In the genomic region with DNA sequence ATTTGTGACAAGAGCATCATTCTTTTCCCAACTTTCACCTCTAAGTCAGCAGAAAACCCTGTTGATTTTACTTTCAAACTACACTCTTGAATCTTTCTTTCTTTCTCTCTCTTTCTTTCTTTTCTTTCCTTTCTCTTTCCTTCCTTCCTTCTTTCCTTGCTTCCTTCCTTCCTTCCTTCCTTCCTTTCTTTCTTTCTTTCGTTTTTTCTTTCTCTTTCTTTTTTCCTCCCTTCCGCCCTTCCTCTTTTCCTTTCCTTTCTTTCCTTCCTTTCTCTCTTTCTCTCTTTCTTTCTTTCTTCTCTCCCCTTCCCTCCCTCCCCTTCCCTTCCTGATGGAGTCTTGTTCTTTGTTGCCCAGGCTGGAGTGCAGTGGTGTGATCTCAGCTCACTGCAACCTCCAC, we compare ENCODE assay signal across 21 cellular contexts.
A peak's percentile ranks its signal among the peaks of the same experiment; 100 is the strongest.
DNase-seq lines count a peak whose midpoint lies in the region; ATAC-seq, FAIRE-seq and TF ChIP-seq lines count a peak whose summit lies in the region.
"Had no signal": no experiment of that assay in that cellular context is flagged by ENCODE, and none has a peak within 500 bp of the region (broad histone marks: within the 10 kb centered on the region; RNA-seq: fewer than 3 reads in every experiment).

No MANE protein-coding gene starts in this region.

- no peak overlapping the region for H2AFZ ChIP-seq in HepG2 (ENCODE audit: low read length)

- H3K27me3 Mint-ChIP-seq in WTC11 (ENCODE audit: low read depth): no peaks in the 10 kb centered on the region; the same call in 1 of the 2 replicates
- H3K27me3 Mint-ChIP-seq: B cell had no signal

- H3K4me3 Mint-ChIP-seq in WTC11: no peak overlapping the region
- H3K4me3 Mint-ChIP-seq: B cell; CD4-positive, alpha-beta T cell; CD8-positive, alpha-beta T cell had no signal

- H3K9ac ChIP-seq in HepG2 (ENCODE audit: insufficient read depth, low read depth, low read length): no peak overlapping the region
- H3K9ac ChIP-seq: BLaER1 treated with 17β-estradiol and CSF1 and Interleukin-3, amounts not matched to agents 10 nM and 100 nM had no signal

- no peak for FAIRE-seq in HepG2 (lab: Jason Lieb, UNC)
- FAIRE-seq: A549, D721Med, G401.6, GM12891, GM19239 had no signal

- H3K9me3 ChIP-seq in HepG2 (ENCODE audit: low read length) (no peaks in the 10 kb centered on the region), right lobe of liver (no peaks in the 10 kb centered on the region)
- H3K9me3 ChIP-seq: A549; BLaER1 treated with 17β-estradiol and CSF1 and Interleukin-3, amounts not matched to agents 10 nM and 100 nM; Caco-2 had no signal

- intact Hi-C loops in HepG2 (cut with micrococcal nuclease; ENCODE audit: unreplicated experiment) (no loop called here), right lobe of liver (cut with DNase I) (no loop called here)

- H3K27ac ChIP-seq in HepG2 (ENCODE audit: extremely low read length, insufficient read depth, low read length): no peak overlapping the region
- H3K27ac ChIP-seq in right lobe of liver: no peak overlapping the region
- H3K27ac ChIP-seq: 22Rv1; A549; BLaER1 treated with 17β-estradiol and CSF1 and Interleukin-3, amounts not matched to agents 10 nM and 100 nM; C4-2B had no signal

- WGBS in HepG2 (ENCODE audit: low lambda C conversion rate): 27% methylated on average over 2 of the region's 2 CpGs
- WGBS in right lobe of liver (ENCODE audit: insufficient coverage, low coverage, low lambda C conversion rate, missing lambda C conversion rate): 60% methylated on average over 2 of the region's 2 CpGs

- H3K4me2 ChIP-seq in HepG2 (ENCODE audit: low read depth, low read length): no peak overlapping the region
- H3K4me2 ChIP-seq: A549; BLaER1 treated with 17β-estradiol and CSF1 and Interleukin-3, amounts not matched to agents 10 nM and 100 nM had no signal

- no peak overlapping the region for H3K27ac Mint-ChIP-seq in WTC11
- H3K27ac Mint-ChIP-seq: B cell; CD4-positive, alpha-beta T cell; CD8-positive, alpha-beta T cell had no signal

- no TSS peak for BruUV-seq in HepG2 (replicated peaks; lab: Mats Ljungman, UMichigan)

- no peaks in the 10 kb centered on the region for H3K36me3 Mint-ChIP-seq in WTC11
- H3K36me3 Mint-ChIP-seq: CD8-positive, alpha-beta T cell had no signal

- H3K9me3 Mint-ChIP-seq in WTC11: no peaks in the 10 kb centered on the region
- H3K9me3 Mint-ChIP-seq: CD8-positive, alpha-beta T cell had no signal

- no peaks in the 10 kb centered on the region for H3K27me3 ChIP-seq in HepG2 (ENCODE audit: control insufficient read depth in 1 of 2, insufficient read depth in 2 of 2, low read length in 2 of 2)
- no peaks in the 10 kb centered on the region for H3K27me3 ChIP-seq in right lobe of liver
- H3K27me3 ChIP-seq: BLaER1 treated with 17β-estradiol and CSF1 and Interleukin-3, amounts not matched to agents 10 nM and 100 nM had no signal

- CTCF ChIA-PET in HepG2 (lab: Yijun Ruan, JAX; ENCODE audit: low intra/inter-chr PET ratio, low total read pairs) (no interaction called here), WTC11 (lab: Charles Lee) (no interaction called here)

- TF ChIP-seq POLR2A in HepG2 (IDR thresholded peaks at IDR 0.05; ENCODE audit: insufficient read depth in 1 of 2, low read depth in 2 of 2, low read length in 2 of 2): no peak
- no peak for TF ChIP-seq POLR2A in right lobe of liver (IDR thresholded peaks at IDR 0.05)

- in situ Hi-C loops in HepG2 (cut with HindIII; ENCODE audit: extremely low pct_ligation_motif_present, low pct_unique_long_range_greater_than_20kb): no loop called here

- H3K4me1 Mint-ChIP-seq in WTC11: no peaks in the 10 kb centered on the region
- H3K4me1 Mint-ChIP-seq: B cell had no signal

- H4K20me1 ChIP-seq in HepG2 (ENCODE audit: insufficient read depth, low read length): no peaks in the 10 kb centered on the region
- H4K20me1 ChIP-seq: BLaER1 treated with 17β-estradiol and CSF1 and Interleukin-3, amounts not matched to agents 10 nM and 100 nM had no signal

- TF ChIP-seq CTCF in HepG2 (CRISPR knock-in tag; IDR thresholded peaks at IDR 0.05): no peak
- TF ChIP-seq CTCF in right lobe of liver (IDR thresholded peaks at IDR 0.05): no peak
- TF ChIP-seq CTCF in WTC11 (IDR thresholded peaks at IDR 0.05): no peak

- DNase-seq in HepG2 (ENCODE audit: low spot score): no peak
- no peak for DNase-seq in right lobe of liver
- no peak for DNase-seq in WTC11 (ENCODE audit: low spot score)
- DNase-seq in NCI-H2081 treated with DMSO at 0.1 percent for 48 hours (lab: John Stamatoyannopoulos, UW): no peak
- no peak for DNase-seq in nucleus accumbens (lab: John Stamatoyannopoulos, UW)
- DNase-seq: AML-193; Caco-2; Calu3; CD4-positive, alpha-beta T cell; CD8-positive, alpha-beta T cell; DMS79 treated with DMSO at 0.1 percent for 48 hours; GF-D8 had no signal

- TF ChIP-seq RAD21 in HepG2 (CRISPR knock-in tag; IDR thresholded peaks at IDR 0.05): no peak

- H3K4me1 ChIP-seq in HepG2 (ENCODE audit: insufficient read depth, low read length) (no peaks in the 10 kb centered on the region), right lobe of liver (no peaks in the 10 kb centered on the region)
- H3K4me1 ChIP-seq: A549; BLaER1 treated with 17β-estradiol and CSF1 and Interleukin-3, amounts not matched to agents 10 nM and 100 nM; Caco-2 had no signal

- no peaks in the 10 kb centered on the region for H3K79me2 ChIP-seq in HepG2 (ENCODE audit: insufficient read depth, low read length)

- TF ChIP-seq EP300 in HepG2 (IDR thresholded peaks at IDR 0.05; ENCODE audit: low read depth in 2 of 2, low read length in 2 of 2): no peak
- TF ChIP-seq EP300 in HepG2 (CRISPR knock-in tag; IDR thresholded peaks at IDR 0.05; ENCODE audit: borderline replicate concordance): no peak

- H3K36me3 ChIP-seq in HepG2 (replicated peaks in 1 of 2; ENCODE audit: control insufficient read depth in 1 of 2, insufficient read depth in 2 of 2, low read length in 2 of 2) (no peaks in the 10 kb centered on the region), right lobe of liver (no peaks in the 10 kb centered on the region)
- H3K36me3 ChIP-seq: BLaER1 treated with 17β-estradiol and CSF1 and Interleukin-3, amounts not matched to agents 10 nM and 100 nM had no signal

- H3K4me3 ChIP-seq in HepG2 (replicated peaks in 1 of 3; ENCODE audit: insufficient read depth in 1 of 3, low read depth in 2 of 3, low read length in 3 of 3) (no peak overlapping the region), right lobe of liver (no peak overlapping the region)
- H3K4me3 ChIP-seq: A549; BLaER1 treated with 17β-estradiol and CSF1 and Interleukin-3, amounts not matched to agents 10 nM and 100 nM had no signal

- ATAC-seq in HepG2: no peak
- no peak for ATAC-seq in right lobe of liver
- ATAC-seq in WTC11: no peak
- ATAC-seq: A549; CD8-positive, alpha-beta T cell had no signal

- POLR2A ChIA-PET in HepG2 (lab: Yijun Ruan, JAX) (no interaction called here), WTC11 (lab: Charles Lee) (no interaction called here)

TF ChIP-seq in HepG2, 621 proteins besides CTCF, POLR2A, EP300 and RAD21 (continues in another document):
- TF ChIP-seq HMG20B (CRISPR knock-in tag; conservative IDR thresholded peaks at IDR 0.05) (no peak), FOXA1 (IDR thresholded peaks at IDR 0.05) (peak; percentile 13; the same call in 1 of the 2 replicates), FOXA1 (CRISPR knock-in tag; IDR thresholded peaks at IDR 0.05) (no peak), ZNF678 (CRISPR knock-in tag; IDR thresholded peaks at IDR 0.05) (no peak)

TF ChIP-seq in WTC11, 78 proteins besides CTCF, POLR2A, EP300 and RAD21:
- TF ChIP-seq, protein P1, sequence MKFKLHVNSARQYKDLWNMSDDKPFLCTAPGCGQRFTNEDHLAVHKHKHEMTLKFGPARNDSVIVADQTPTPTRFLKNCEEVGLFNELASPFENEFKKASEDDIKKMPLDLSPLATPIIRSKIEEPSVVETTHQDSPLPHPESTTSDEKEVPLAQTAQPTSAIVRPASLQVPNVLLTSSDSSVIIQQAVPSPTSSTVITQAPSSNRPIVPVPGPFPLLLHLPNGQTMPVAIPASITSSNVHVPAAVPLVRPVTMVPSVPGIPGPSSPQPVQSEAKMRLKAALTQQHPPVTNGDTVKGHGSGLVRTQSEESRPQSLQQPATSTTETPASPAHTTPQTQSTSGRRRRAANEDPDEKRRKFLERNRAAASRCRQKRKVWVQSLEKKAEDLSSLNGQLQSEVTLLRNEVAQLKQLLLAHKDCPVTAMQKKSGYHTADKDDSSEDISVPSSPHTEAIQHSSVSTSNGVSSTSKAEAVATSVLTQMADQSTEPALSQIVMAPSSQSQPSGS (CRISPR knock-in tag; IDR thresholded peaks at IDR 0.05; ENCODE audit: borderline replicate concordance, low read depth): no peak
- TF ChIP-seq, protein P2, sequence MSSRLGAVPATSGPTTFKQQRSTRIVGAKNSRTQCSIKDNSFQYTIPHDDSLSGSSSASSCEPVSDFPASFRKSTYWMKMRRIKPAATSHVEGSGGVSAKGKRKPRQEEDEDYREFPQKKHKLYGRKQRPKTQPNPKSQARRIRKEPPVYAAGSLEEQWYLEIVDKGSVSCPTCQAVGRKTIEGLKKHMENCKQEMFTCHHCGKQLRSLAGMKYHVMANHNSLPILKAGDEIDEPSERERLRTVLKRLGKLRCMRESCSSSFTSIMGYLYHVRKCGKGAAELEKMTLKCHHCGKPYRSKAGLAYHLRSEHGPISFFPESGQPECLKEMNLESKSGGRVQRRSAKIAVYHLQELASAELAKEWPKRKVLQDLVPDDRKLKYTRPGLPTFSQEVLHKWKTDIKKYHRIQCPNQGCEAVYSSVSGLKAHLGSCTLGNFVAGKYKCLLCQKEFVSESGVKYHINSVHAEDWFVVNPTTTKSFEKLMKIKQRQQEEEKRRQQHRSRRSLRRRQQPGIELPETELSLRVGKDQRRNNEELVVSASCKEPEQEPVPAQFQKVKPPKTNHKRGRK (CRISPR knock-in tag; IDR thresholded peaks at IDR 0.05; ENCODE audit: borderline replicate concordance): 0 out of 2 replicates have a peak, but pooled peaks have one; percentile 74
- TF ChIP-seq JUN (CRISPR knock-in tag; IDR thresholded peaks at IDR 0.05): no peak
